1 cellular context compared by ENCODE assay signal in genomic region chr9:123368023-123368422, GRCh38.
TF ChIP-seq lines count a peak whose summit lies in the region.

No MANE protein-coding gene starts in this region.

TF ChIP-seq in HCT116, 20 proteins besides CTCF, POLR2A, EP300 and RAD21 (continued from another document):
- TF ChIP-seq ZBTB33 (IDR thresholded peaks at IDR 0.05; ENCODE audit: extremely low read depth, insufficient replicate concordance, low read length) (no peak), POLR2AphosphoS5 (IDR thresholded peaks at IDR 0.05; ENCODE audit: low read depth, low read length) (no peak), ATF3 (IDR thresholded peaks at IDR 0.05) (no peak), SRF (IDR thresholded peaks at IDR 0.05; ENCODE audit: low read depth) (no peak)
